ENCODE assay signal across 24 cellular contexts in the genomic region with DNA sequence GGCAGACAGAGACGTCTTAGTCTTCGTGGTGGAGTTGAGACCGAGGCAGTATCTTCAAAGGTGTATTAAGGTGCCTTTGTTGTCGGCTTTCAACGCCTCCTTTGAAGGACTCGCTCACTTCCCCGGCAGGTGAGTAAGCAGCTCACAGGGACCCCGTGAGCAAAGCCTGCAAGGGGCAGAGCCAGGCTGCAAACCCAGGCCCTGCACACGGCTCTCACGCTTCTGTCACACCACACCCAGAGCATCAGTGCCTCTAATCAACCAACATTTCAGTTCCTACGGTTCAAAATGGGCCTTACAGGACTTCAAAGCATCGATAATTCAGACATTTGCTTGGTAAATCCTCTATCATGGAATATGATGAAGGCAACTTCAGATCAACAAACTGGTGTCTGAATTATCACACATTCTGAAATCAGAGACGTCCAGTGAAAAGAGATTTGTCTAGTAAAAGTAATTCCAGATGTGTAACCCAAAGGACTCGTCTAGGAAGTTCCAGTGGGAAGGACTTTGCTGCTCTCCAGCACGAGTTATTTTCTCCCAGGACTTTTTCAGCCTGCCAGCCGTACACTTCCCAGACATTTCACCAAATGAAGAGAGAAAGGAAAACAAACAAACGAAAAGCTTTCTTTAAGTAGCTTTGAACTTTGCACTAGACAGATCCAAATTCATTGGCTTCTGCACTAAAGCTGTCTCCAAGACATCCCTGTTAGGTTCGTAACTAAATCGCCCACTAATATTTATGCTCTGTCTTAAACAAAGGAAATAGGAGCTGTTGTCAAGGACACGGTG.
DNase-seq lines count a peak whose midpoint lies in the region; ATAC-seq, FAIRE-seq and TF ChIP-seq lines count a peak whose summit lies in the region.
"Had no signal": no experiment of that assay in that cellular context is flagged by ENCODE, and none has a peak within 500 bp of the region (broad histone marks: within the 10 kb centered on the region; RNA-seq: fewer than 3 reads in every experiment).

No MANE protein-coding gene starts in this region.

- peak overlapping the region; percentile 25 to 91 (median 81) for H3K27ac ChIP-seq in body of pancreas
- no peak overlapping the region for H3K27ac ChIP-seq in kidney (ENCODE audit: low read depth in 2 of 2, low read length in 2 of 2)
- H3K27ac ChIP-seq in spleen: no peak overlapping the region
- H3K27ac ChIP-seq: cardiac muscle cell had no signal

- FAIRE-seq in kidney (lab: Jason Lieb, UNC): no peak
- FAIRE-seq: GM12892, GM19239 had no signal

- ATAC-seq in body of pancreas (no peak), SK-N-SH treated with all-trans-retinoic acid at 6 μM for 48 hours (no peak)
- ATAC-seq: Right ventricle myocardium inferior had no signal

- 69 to 71% methylated on average over 20 of the region's 20 CpGs for WGBS in body of pancreas, 2 donors
- WGBS in spleen, 5 donors: 72 to 80% (median 79%) methylated on average over 20 of the region's 20 CpGs

- H3K27me3 ChIP-seq in body of pancreas (no peaks in the 10 kb centered on the region), spleen (replicated peaks in 1 of 7) (peaks cover 0 to 6% (median 0%) of the 10 kb centered on the region in 7 donors)
- H3K27me3 ChIP-seq: cardiac muscle cell had no signal

- DNase-seq in GM03348 (ENCODE audit: low spot score) (peak; percentile 56), body of pancreas (no peak), kidney (peak; percentile 17), spleen (peak; percentile 41), HUDEP-2 (lab: John Stamatoyannopoulos, UW; ENCODE audit: unreplicated experiment in 76 of 76) (no peak), GM13977 (ENCODE audit: low spot score) (no peak)
- DNase-seq: activated B cell treated with CpG ODN at 0.5 μM for 24 hours; activated CD4-positive, alpha-beta T cell treated with anti-CD3 and anti-CD28 coated beads, Interleukin-2, amount 50 U/mL, for 48 hours; activated effector memory CD4-positive, alpha-beta T cell treated with anti-CD3 and anti-CD28 coated beads, Interleukin-2, amount 50 U/mL, for 16 hours; AML-193; CD8-positive, alpha-beta memory T cell; DMS79 treated with DMSO at 0.1 percent for 48 hours; islet precursor cell; NCI-H1092 treated with DMSO at 0.1 percent for 48 hours; NCI-H2029 treated with DMSO at 0.1 percent for 48 hours; NCI-H446; OCI-M1; right cardiac atrium; T-helper 9 cell had no signal

- H3K4me3 ChIP-seq in body of pancreas (no peak overlapping the region), kidney (ENCODE audit: low read length in 2 of 2) (no peak overlapping the region), spleen (no peak overlapping the region)
- H3K4me3 ChIP-seq: cardiac muscle cell had no signal

- peaks cover 34% of the 10 kb centered on the region for H3K4me1 ChIP-seq in body of pancreas
- peaks cover 2 to 8% of the 10 kb centered on the region in 2 donors for H3K4me1 ChIP-seq in kidney (ENCODE audit: control insufficient read depth in 1 of 2, insufficient read depth in 1 of 2, low read depth in 1 of 2, low read length in 2 of 2)
- no peaks in the 10 kb centered on the region for H3K4me1 ChIP-seq in spleen

- in situ Hi-C loops in GM13977 (cut with MboI; ENCODE audit: low pct_unique_long_range_greater_than_20kb, low sequenced_read_pairs, unreplicated experiment): no loop called here

- no peak for TF ChIP-seq POLR2A in body of pancreas (IDR thresholded peaks at IDR 0.05)
- no peak for TF ChIP-seq POLR2A in spleen (IDR thresholded peaks at IDR 0.05)

- no peak overlapping the region for H3K9ac ChIP-seq in kidney (ENCODE audit: low read length in 2 of 2)

- intact Hi-C loops in body of pancreas (cut with DNase I) (no loop called here), kidney (cut with DNase I) (no loop called here), spleen (cut with DNase I; ENCODE audit: low total_unique reads) (no loop called here)

- TF ChIP-seq CTCF in body of pancreas (IDR thresholded peaks at IDR 0.05) (no peak), kidney (IDR thresholded peaks at IDR 0.05; ENCODE audit: borderline replicate concordance, extremely low read depth, insufficient read depth) (no peak), spleen (IDR thresholded peaks at IDR 0.05 in 8 of 11, conservative IDR thresholded peaks at IDR 0.05 in 3 of 11) (no peak), GM13977 (IDR thresholded peaks at IDR 0.05; ENCODE audit: extremely low read depth, insufficient read depth, missing control alignments) (no peak)

- H3K9me3 ChIP-seq in body of pancreas (peaks cover 0 to 6% (median 0%) of the 10 kb centered on the region in 3 donors), kidney (ENCODE audit: control insufficient read depth in 1 of 2, low read length in 2 of 2) (no peaks in the 10 kb centered on the region), spleen (no peaks in the 10 kb centered on the region)

- H3K36me3 ChIP-seq in body of pancreas (replicated peaks in 1 of 2; ENCODE audit: insufficient read depth in 1 of 2, low read depth in 2 of 2) (no peaks in the 10 kb centered on the region), kidney (ENCODE audit: control insufficient read depth in 1 of 2, insufficient read depth in 2 of 2, low read length in 2 of 2) (no peaks in the 10 kb centered on the region), spleen (no peaks in the 10 kb centered on the region)
- H3K36me3 ChIP-seq: cardiac muscle cell had no signal

TF ChIP-seq in SK-N-SH treated with all-trans-retinoic acid at 6 μM for 48 hours, 23 proteins besides CTCF, POLR2A, EP300 and RAD21:
- TF ChIP-seq GLIS3 (CRISPR knock-in tag; IDR thresholded peaks at IDR 0.05): no peak
- TF ChIP-seq, protein P1, sequence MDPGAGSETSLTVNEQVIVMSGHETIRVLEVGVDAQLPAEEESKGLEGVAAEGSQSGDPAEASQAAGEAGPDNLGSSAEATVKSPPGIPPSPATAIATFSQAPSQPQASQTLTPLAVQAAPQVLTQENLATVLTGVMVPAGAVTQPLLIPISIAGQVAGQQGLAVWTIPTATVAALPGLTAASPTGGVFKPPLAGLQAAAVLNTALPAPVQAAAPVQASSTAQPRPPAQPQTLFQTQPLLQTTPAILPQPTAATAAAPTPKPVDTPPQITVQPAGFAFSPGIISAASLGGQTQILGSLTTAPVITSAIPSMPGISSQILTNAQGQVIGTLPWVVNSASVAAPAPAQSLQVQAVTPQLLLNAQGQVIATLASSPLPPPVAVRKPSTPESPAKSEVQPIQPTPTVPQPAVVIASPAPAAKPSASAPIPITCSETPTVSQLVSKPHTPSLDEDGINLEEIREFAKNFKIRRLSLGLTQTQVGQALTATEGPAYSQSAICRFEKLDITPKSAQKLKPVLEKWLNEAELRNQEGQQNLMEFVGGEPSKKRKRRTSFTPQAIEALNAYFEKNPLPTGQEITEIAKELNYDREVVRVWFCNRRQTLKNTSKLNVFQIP (CRISPR knock-in tag; IDR thresholded peaks at IDR 0.05; ENCODE audit: borderline replicate concordance, low read depth): no peak
TF ChIP-seq in SK-N-SH treated with all-trans-retinoic acid at 6 μM for 48 hours: peak in this region for 0.

Comparison
In these comparisons a context has a peak if more than half of its experiments do, and no peak if none do; other contexts are left out.
1. DNase-seq: peak in GM03348 (single experiment), kidney (single experiment) and spleen (single experiment); none in body of pancreas (0 of 4), HUDEP-2 (0 of 76) and GM13977 (single experiment).
2. H3K27ac ChIP-seq: peak in body of pancreas (4 of 4); none in kidney (0 of 2) and spleen (0 of 8).